ENCODE assay signal across 1 cellular context in genomic region chr19:18789883-18790565, GRCh38.
TF ChIP-seq lines count a peak whose summit lies in the region.

No MANE protein-coding gene starts in this region.

TF ChIP-seq in HEK293, 187 proteins besides CTCF, POLR2A, EP300 and RAD21 (continued from another document):
- TF ChIP-seq, protein P1, sequence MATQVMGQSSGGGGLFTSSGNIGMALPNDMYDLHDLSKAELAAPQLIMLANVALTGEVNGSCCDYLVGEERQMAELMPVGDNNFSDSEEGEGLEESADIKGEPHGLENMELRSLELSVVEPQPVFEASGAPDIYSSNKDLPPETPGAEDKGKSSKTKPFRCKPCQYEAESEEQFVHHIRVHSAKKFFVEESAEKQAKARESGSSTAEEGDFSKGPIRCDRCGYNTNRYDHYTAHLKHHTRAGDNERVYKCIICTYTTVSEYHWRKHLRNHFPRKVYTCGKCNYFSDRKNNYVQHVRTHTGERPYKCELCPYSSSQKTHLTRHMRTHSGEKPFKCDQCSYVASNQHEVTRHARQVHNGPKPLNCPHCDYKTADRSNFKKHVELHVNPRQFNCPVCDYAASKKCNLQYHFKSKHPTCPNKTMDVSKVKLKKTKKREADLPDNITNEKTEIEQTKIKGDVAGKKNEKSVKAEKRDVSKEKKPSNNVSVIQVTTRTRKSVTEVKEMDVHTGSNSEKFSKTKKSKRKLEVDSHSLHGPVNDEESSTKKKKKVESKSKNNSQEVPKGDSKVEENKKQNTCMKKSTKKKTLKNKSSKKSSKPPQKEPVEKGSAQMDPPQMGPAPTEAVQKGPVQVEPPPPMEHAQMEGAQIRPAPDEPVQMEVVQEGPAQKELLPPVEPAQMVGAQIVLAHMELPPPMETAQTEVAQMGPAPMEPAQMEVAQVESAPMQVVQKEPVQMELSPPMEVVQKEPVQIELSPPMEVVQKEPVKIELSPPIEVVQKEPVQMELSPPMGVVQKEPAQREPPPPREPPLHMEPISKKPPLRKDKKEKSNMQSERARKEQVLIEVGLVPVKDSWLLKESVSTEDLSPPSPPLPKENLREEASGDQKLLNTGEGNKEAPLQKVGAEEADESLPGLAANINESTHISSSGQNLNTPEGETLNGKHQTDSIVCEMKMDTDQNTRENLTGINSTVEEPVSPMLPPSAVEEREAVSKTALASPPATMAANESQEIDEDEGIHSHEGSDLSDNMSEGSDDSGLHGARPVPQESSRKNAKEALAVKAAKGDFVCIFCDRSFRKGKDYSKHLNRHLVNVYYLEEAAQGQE (tag by site-specific recombination; IDR thresholded peaks at IDR 0.05): no peak
- TF ChIP-seq, protein P2, sequence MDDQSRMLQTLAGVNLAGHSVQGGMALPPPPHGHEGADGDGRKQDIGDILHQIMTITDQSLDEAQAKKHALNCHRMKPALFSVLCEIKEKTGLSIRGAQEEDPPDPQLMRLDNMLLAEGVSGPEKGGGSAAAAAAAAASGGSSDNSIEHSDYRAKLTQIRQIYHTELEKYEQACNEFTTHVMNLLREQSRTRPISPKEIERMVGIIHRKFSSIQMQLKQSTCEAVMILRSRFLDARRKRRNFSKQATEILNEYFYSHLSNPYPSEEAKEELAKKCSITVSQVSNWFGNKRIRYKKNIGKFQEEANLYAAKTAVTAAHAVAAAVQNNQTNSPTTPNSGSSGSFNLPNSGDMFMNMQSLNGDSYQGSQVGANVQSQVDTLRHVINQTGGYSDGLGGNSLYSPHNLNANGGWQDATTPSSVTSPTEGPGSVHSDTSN (CRISPR knock-in tag; IDR thresholded peaks at IDR 0.05): no peak
- TF ChIP-seq ZNF324 (tag by site-specific recombination; IDR thresholded peaks at IDR 0.05) (no peak), ZNF138 (tag by site-specific recombination; IDR thresholded peaks at IDR 0.05; ENCODE audit: borderline replicate concordance) (no peak), ZNF548 (tag by site-specific recombination; IDR thresholded peaks at IDR 0.05) (no peak)
